ENCODE assay signal across 30 cellular contexts in the genomic region with DNA sequence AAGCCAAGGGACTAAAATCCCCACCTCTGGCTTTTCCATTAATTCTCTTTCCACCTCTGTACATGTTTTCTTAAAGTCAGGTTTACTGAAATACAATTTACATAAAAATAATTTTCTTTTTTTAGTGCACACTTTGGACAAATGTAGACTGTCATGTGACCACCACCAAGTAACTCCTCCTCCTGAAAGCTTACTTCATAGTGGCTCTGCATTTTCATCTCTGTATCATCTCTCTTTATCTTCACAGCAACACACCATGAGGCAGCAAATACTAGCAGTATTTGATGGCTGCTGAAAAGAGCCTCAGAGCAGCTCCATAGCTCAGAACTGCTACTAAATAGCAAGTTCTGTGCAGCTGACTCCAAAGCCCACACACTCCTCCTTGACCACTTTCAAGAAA.
"Had no signal": no experiment of that assay in that cellular context is flagged by ENCODE, and none has a peak within 500 bp of the region (broad histone marks: within the 10 kb centered on the region; RNA-seq: fewer than 3 reads in every experiment).

No MANE protein-coding gene starts in this region.

- H3K4me1 Mint-ChIP-seq: activated CD4-positive, alpha-beta memory T cell treated with anti-CD3 and anti-CD28 coated beads, Interleukin-2, amount 10 ng/mL, durations not matched to agents 7 days and 5 days; activated CD4-positive, alpha-beta T cell treated with anti-CD3 and anti-CD28 coated beads, Interleukin-2, amount 10 ng/mL, durations not matched to agents 7 days and 5 days; activated naive CD4-positive, alpha-beta T cell treated with anti-CD3 and anti-CD28 coated beads, Interleukin-2, amount 50 U/mL, for 24 hours; mesothelial cell of epicardium; neural crest cell had no signal

- H3K79me2 ChIP-seq: parathyroid adenoma had no signal

- H3K4me2 ChIP-seq: smooth muscle cell had no signal

- H3K27ac ChIP-seq: breast epithelium, epithelial cell of prostate, gastrocnemius medialis, parathyroid adenoma, psoas muscle, suprapubic skin, tibial nerve, WERI-Rb-1 had no signal

- H3K36me3 ChIP-seq: breast epithelium, gastrocnemius medialis, suprapubic skin, tibial nerve, WERI-Rb-1 had no signal

- DNase-seq: activated CD4-positive, alpha-beta memory T cell treated with anti-CD3 and anti-CD28 coated beads, Interleukin-2, amount 10 ng/mL, durations not matched to agents 7 days and 5 days; activated CD4-positive, alpha-beta T cell treated with anti-CD3 and anti-CD28 coated beads, Interleukin-2, amount 10 ng/mL, durations not matched to agents 7 days and 5 days; activated CD4-positive, CD25-positive, alpha-beta regulatory T cell treated with anti-CD3 and anti-CD28 coated beads, Interleukin-2, amount 50 U/mL, for 72 hours; activated naive CD8-positive, alpha-beta T cell treated with anti-CD3 and anti-CD28 coated beads, Interleukin-2, amount 50 U/mL, for 24 hours; activated T-cell treated with anti-CD3 and anti-CD28 coated beads, Interleukin-2, amount 50 U/mL, for 48 hours; amygdala; central memory CD4-positive, alpha-beta T cell; gastrocnemius medialis; glutamatergic neuron; mammary epithelial cell; naive thymus-derived CD8-positive, alpha-beta T cell; occipital lobe; psoas muscle; stimulated activated CD4-positive, alpha-beta T cell treated with anti-CD3 and anti-CD28 coated beads, Interleukin-1b, Interleukin-23, amount 100 ng/mL, for 48 hours; stimulated activated CD4-positive, alpha-beta T cell treated with anti-CD3 and anti-CD28 coated beads, Interleukin-4, amount 100 ng/mL, for 4 hours; stimulated activated CD8-positive, alpha-beta memory T cell treated with anti-CD3 and anti-CD28 coated beads, Interleukin-4, amount 100 ng/mL, for 48 hours; stimulated activated naive CD4-positive, alpha-beta T cell; T-helper 9 cell; WERI-Rb-1 had no signal

- H3K27me3 ChIP-seq: gastrocnemius medialis, tibial nerve had no signal

- H3K9ac ChIP-seq: parathyroid adenoma had no signal

- H2AFZ ChIP-seq: parathyroid adenoma had no signal

- H3K4me3 ChIP-seq: breast epithelium, gastrocnemius medialis, psoas muscle, smooth muscle cell, suprapubic skin, tibial nerve had no signal

- H3K4me1 ChIP-seq: breast epithelium, gastrocnemius medialis, parathyroid adenoma, psoas muscle, suprapubic skin, tibial nerve had no signal

- ATAC-seq: activated naive CD8-positive, alpha-beta T cell treated with anti-CD3 and anti-CD28 coated beads, Interleukin-2, amount 50 U/mL, for 24 hours; gastrocnemius medialis; naive thymus-derived CD8-positive, alpha-beta T cell; psoas muscle had no signal

- H3K9me3 ChIP-seq: breast epithelium, gastrocnemius medialis, psoas muscle, suprapubic skin, tibial nerve had no signal

- H3K4me3 Mint-ChIP-seq: activated CD4-positive, alpha-beta memory T cell treated with anti-CD3 and anti-CD28 coated beads, Interleukin-2, amount 10 ng/mL, durations not matched to agents 7 days and 5 days; activated CD4-positive, alpha-beta T cell treated with anti-CD3 and anti-CD28 coated beads, Interleukin-2, amount 10 ng/mL, durations not matched to agents 7 days and 5 days; activated naive CD4-positive, alpha-beta T cell treated with anti-CD3 and anti-CD28 coated beads, Interleukin-2, amount 50 U/mL, for 24 hours; activated naive CD8-positive, alpha-beta T cell treated with anti-CD3 and anti-CD28 coated beads, Interleukin-2, amount 50 U/mL, for 24 hours; mesothelial cell of epicardium; naive thymus-derived CD8-positive, alpha-beta T cell; neural crest cell; T-helper 1 cell treated with Interleukin-12 subunit alpha and Interleukin-12 subunit beta and Interleukin-4 antibody, amounts not matched to agents 30 μg/mL and 1 μg/mL, for 36 hours had no signal

- H3K9me3 Mint-ChIP-seq: activated CD4-positive, alpha-beta memory T cell treated with anti-CD3 and anti-CD28 coated beads, Interleukin-2, amount 10 ng/mL, durations not matched to agents 7 days and 5 days; activated CD4-positive, alpha-beta T cell treated with anti-CD3 and anti-CD28 coated beads, Interleukin-2, amount 10 ng/mL, durations not matched to agents 7 days and 5 days; activated naive CD4-positive, alpha-beta T cell treated with anti-CD3 and anti-CD28 coated beads, Interleukin-2, amount 50 U/mL, for 24 hours; activated naive CD8-positive, alpha-beta T cell treated with anti-CD3 and anti-CD28 coated beads, Interleukin-2, amount 50 U/mL, for 24 hours; activated T-helper 2 cell treated with anti-CD3 and anti-CD28 coated beads, Interferon-gamma antibody, Interleukin-2, Interleukin-4, amounts not matched to agents 10 μg/mL and 5 μg/mL and 100 μg/mL, durations not matched to agents 14 hours and 24 hours and 36 hours; mesothelial cell of epicardium; naive thymus-derived CD8-positive, alpha-beta T cell; neural crest cell; T-helper 1 cell treated with Interleukin-12 subunit alpha and Interleukin-12 subunit beta and Interleukin-4 antibody, amounts not matched to agents 30 μg/mL and 1 μg/mL, for 36 hours had no signal

- H3K27me3 Mint-ChIP-seq: activated naive CD4-positive, alpha-beta T cell treated with anti-CD3 and anti-CD28 coated beads, Interleukin-2, amount 50 U/mL, for 24 hours; activated naive CD8-positive, alpha-beta T cell treated with anti-CD3 and anti-CD28 coated beads, Interleukin-2, amount 50 U/mL, for 24 hours had no signal

- H3K36me3 Mint-ChIP-seq: activated naive CD4-positive, alpha-beta T cell treated with anti-CD3 and anti-CD28 coated beads, Interleukin-2, amount 50 U/mL, for 24 hours; mesothelial cell of epicardium; naive thymus-derived CD8-positive, alpha-beta T cell had no signal

- H3K27ac Mint-ChIP-seq: activated CD4-positive, alpha-beta memory T cell treated with anti-CD3 and anti-CD28 coated beads, Interleukin-2, amount 10 ng/mL, durations not matched to agents 7 days and 5 days; activated CD4-positive, alpha-beta T cell treated with anti-CD3 and anti-CD28 coated beads, Interleukin-2, amount 10 ng/mL, durations not matched to agents 7 days and 5 days; activated naive CD4-positive, alpha-beta T cell treated with anti-CD3 and anti-CD28 coated beads, Interleukin-2, amount 50 U/mL, for 24 hours; activated naive CD8-positive, alpha-beta T cell treated with anti-CD3 and anti-CD28 coated beads, Interleukin-2, amount 50 U/mL, for 24 hours; activated T-helper 2 cell treated with anti-CD3 and anti-CD28 coated beads, Interferon-gamma antibody, Interleukin-2, Interleukin-4, amounts not matched to agents 10 μg/mL and 5 μg/mL and 100 μg/mL, durations not matched to agents 14 hours and 24 hours and 36 hours; mesothelial cell of epicardium; naive thymus-derived CD8-positive, alpha-beta T cell; T-helper 1 cell treated with Interleukin-12 subunit alpha and Interleukin-12 subunit beta and Interleukin-4 antibody, amounts not matched to agents 30 μg/mL and 1 μg/mL, for 36 hours had no signal
